ENCODE assay signal across 1 cellular context in the genomic region with DNA sequence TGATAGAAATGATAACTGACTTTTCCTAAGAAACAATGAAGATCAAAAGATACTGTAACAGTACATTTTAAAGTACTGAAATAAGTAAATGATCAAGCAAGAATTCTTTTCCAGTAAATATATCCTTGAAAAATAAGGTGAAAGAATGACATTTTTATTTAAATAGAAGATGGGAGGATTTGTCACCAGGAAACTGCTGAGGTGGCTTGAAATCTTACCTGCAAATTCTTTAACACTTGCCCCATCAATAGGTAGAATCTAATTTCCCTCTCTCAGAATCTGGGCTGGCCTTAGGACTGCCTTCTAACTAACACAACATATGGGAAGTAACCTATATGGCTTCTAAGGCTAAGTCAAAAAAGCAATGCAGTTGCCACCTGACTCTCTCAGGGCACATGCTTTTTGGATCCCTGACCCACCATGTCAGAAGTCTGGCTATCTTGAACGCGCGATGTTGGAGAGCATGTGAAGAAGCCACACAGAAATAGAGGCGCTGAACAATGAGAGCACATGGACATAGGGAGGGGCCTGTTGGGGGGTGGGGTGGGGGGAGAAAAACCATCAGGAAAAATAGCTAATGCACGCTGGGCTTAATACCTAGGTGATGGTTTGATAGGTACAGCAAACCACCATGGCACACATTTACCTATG.
TF ChIP-seq lines count a peak whose summit lies in the region.

No MANE protein-coding gene starts in this region.

TF ChIP-seq in HepG2, 621 proteins besides CTCF, POLR2A, EP300 and RAD21:
- no peak for TF ChIP-seq ZNF10 (CRISPR knock-in tag; IDR thresholded peaks at IDR 0.05; ENCODE audit: borderline replicate concordance, low read depth)
- no peak for TF ChIP-seq NRL (CRISPR knock-in tag; IDR thresholded peaks at IDR 0.05; ENCODE audit: borderline replicate concordance)
- TF ChIP-seq ZNF841 (CRISPR knock-in tag; IDR thresholded peaks at IDR 0.05; ENCODE audit: borderline replicate concordance), result no peak
- no peak for TF ChIP-seq SMAD3 (CRISPR knock-in tag; IDR thresholded peaks at IDR 0.05)
- TF ChIP-seq FIP1L1 (IDR thresholded peaks at IDR 0.05; ENCODE audit: borderline replicate concordance, insufficient read depth, low read depth, low read length), result no peak
- no peak for TF ChIP-seq TOE1 (CRISPR knock-in tag; IDR thresholded peaks at IDR 0.05)
- TF ChIP-seq SOX5 (CRISPR knock-in tag; IDR thresholded peaks at IDR 0.05; ENCODE audit: borderline replicate concordance), result no peak
- TF ChIP-seq MAFK (conservative IDR thresholded peaks at IDR 0.05 in 1 of 2, IDR thresholded peaks at IDR 0.05 in 1 of 2; ENCODE audit: low read length in 2 of 2), result peak; percentile 34 to 68; a peak in 3 of 4 replicates
- no peak for TF ChIP-seq AGO1 (IDR thresholded peaks at IDR 0.05; ENCODE audit: low read depth, low read length, poor library complexity, severe bottlenecking)
- TF ChIP-seq, protein P1, sequence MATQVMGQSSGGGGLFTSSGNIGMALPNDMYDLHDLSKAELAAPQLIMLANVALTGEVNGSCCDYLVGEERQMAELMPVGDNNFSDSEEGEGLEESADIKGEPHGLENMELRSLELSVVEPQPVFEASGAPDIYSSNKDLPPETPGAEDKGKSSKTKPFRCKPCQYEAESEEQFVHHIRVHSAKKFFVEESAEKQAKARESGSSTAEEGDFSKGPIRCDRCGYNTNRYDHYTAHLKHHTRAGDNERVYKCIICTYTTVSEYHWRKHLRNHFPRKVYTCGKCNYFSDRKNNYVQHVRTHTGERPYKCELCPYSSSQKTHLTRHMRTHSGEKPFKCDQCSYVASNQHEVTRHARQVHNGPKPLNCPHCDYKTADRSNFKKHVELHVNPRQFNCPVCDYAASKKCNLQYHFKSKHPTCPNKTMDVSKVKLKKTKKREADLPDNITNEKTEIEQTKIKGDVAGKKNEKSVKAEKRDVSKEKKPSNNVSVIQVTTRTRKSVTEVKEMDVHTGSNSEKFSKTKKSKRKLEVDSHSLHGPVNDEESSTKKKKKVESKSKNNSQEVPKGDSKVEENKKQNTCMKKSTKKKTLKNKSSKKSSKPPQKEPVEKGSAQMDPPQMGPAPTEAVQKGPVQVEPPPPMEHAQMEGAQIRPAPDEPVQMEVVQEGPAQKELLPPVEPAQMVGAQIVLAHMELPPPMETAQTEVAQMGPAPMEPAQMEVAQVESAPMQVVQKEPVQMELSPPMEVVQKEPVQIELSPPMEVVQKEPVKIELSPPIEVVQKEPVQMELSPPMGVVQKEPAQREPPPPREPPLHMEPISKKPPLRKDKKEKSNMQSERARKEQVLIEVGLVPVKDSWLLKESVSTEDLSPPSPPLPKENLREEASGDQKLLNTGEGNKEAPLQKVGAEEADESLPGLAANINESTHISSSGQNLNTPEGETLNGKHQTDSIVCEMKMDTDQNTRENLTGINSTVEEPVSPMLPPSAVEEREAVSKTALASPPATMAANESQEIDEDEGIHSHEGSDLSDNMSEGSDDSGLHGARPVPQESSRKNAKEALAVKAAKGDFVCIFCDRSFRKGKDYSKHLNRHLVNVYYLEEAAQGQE (IDR thresholded peaks at IDR 0.05; ENCODE audit: borderline replicate concordance in 1 of 2, low read depth in 1 of 2, low read length in 2 of 2), result no peak
- TF ChIP-seq ZFP36L1 (CRISPR knock-in tag; IDR thresholded peaks at IDR 0.05), result no peak
- no peak for TF ChIP-seq LRRFIP1 (CRISPR knock-in tag; conservative IDR thresholded peaks at IDR 0.05)
- TF ChIP-seq, protein P2, sequence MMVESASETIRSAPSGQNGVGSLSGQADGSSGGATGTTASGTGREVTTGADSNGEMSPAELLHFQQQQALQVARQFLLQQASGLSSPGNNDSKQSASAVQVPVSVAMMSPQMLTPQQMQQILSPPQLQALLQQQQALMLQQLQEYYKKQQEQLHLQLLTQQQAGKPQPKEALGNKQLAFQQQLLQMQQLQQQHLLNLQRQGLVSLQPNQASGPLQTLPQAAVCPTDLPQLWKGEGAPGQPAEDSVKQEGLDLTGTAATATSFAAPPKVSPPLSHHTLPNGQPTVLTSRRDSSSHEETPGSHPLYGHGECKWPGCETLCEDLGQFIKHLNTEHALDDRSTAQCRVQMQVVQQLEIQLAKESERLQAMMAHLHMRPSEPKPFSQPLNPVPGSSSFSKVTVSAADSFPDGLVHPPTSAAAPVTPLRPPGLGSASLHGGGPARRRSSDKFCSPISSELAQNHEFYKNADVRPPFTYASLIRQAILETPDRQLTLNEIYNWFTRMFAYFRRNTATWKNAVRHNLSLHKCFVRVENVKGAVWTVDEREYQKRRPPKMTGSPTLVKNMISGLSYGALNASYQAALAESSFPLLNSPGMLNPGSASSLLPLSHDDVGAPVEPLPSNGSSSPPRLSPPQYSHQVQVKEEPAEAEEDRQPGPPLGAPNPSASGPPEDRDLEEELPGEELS (CRISPR knock-in tag; IDR thresholded peaks at IDR 0.05), result no peak
- peak; percentile 36; the same call in 1 of the 2 replicates for TF ChIP-seq MAFF (IDR thresholded peaks at IDR 0.05; ENCODE audit: low read depth, low read length)
